ENCODE assay signal across 1 cellular context in the genomic region with DNA sequence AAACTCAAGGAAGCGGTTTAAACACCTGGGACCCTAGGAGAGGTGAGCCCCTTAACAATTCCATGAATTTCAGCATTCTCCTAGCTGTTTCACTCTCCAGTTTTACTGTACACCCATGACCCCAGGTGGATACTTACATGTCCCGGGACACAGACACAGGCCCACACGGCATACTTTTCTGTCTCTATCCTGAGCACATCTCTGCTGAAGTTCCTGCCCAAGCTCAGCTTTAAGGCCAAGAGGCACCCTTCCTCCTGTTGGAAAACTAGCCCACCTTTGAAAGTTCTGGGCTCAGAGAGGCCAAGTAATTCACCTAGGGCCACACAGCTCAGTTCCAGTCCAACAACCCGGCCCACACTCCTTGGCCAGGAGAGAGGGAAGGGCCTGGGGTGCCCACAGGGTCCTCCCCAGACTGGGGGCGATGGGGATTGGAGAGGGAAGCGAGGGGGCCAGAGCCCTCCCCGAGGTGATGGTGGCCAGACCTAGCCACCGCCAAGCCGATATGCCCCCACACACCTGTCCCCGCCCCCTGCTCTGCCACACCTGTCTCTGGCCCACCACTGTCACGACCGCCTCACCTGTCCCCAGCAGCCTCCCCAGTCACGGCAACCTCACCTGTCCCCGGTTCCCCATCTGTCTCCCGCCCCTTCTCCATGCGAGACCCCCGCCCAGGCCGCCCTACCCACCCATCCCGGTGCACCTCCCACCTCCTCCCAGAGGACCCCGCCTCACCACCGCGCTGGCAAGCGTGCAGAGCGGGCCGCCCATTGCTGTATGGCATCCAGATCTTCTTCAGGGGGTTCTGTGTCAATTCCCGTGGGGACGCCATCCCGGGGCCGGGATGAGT.
TF ChIP-seq lines count a peak whose summit lies in the region.

No MANE protein-coding gene starts in this region.

TF ChIP-seq in HepG2, 621 proteins besides CTCF, POLR2A, EP300 and RAD21 (continues in another document):
- TF ChIP-seq ZNF430 (CRISPR knock-in tag; IDR thresholded peaks at IDR 0.05) (no peak), TOPORS (CRISPR knock-in tag; IDR thresholded peaks at IDR 0.05) (0 out of 2 replicates have a peak, but pooled peaks have one; percentile 39), ZBTB7A (CRISPR knock-in tag; IDR thresholded peaks at IDR 0.05) (0 out of 2 replicates have a peak, but pooled peaks have one; percentile 44), ZNF354B (CRISPR knock-in tag; IDR thresholded peaks at IDR 0.05) (0 out of 2 replicates have a peak, but pooled peaks have one; percentile 37), SOX13 (IDR thresholded peaks at IDR 0.05) (peak; percentile 31; the same call in 1 of the 2 replicates), SOX13 (CRISPR knock-in tag; conservative IDR thresholded peaks at IDR 0.05 in 1 of 2, IDR thresholded peaks at IDR 0.05 in 1 of 2) (no peak), LCORL (IDR thresholded peaks at IDR 0.05) (no peak), LCORL (CRISPR knock-in tag; IDR thresholded peaks at IDR 0.05) (no peak; the same call in 1 of the 2 replicates), CAMTA2 (CRISPR knock-in tag; IDR thresholded peaks at IDR 0.05; ENCODE audit: borderline replicate concordance) (no peak), ZNF550 (CRISPR knock-in tag; IDR thresholded peaks at IDR 0.05; ENCODE audit: borderline replicate concordance) (0 out of 2 replicates have a peak, but pooled peaks have one; percentile 57), TMF1 (CRISPR knock-in tag; IDR thresholded peaks at IDR 0.05; ENCODE audit: low read depth) (0 out of 2 replicates have a peak, but pooled peaks have one; percentile 48), HDAC1 (CRISPR knock-in tag; IDR thresholded peaks at IDR 0.05) (0 out of 2 replicates have a peak, but pooled peaks have one; percentile 14), KLF6 (CRISPR knock-in tag; IDR thresholded peaks at IDR 0.05) (0 out of 2 replicates have a peak, but pooled peaks have one; percentile 8), ZNF547 (CRISPR knock-in tag; IDR thresholded peaks at IDR 0.05) (0 out of 2 replicates have a peak, but pooled peaks have one; percentile 32), ZNF12 (CRISPR knock-in tag; IDR thresholded peaks at IDR 0.05) (no peak), RCOR2 (CRISPR knock-in tag; IDR thresholded peaks at IDR 0.05) (0 out of 2 replicates have a peak, but pooled peaks have one; percentile 47), HMG20B (CRISPR knock-in tag; conservative IDR thresholded peaks at IDR 0.05) (no peak), ZNF251 (CRISPR knock-in tag; IDR thresholded peaks at IDR 0.05) (no peak), MED8 (CRISPR knock-in tag; IDR thresholded peaks at IDR 0.05; ENCODE audit: insufficient replicate concordance) (no peak), PHF21A (CRISPR knock-in tag; IDR thresholded peaks at IDR 0.05) (no peak), ZNF224 (CRISPR knock-in tag; IDR thresholded peaks at IDR 0.05) (no peak), PHF20 (CRISPR knock-in tag; IDR thresholded peaks at IDR 0.05) (no peak), SRY (CRISPR knock-in tag; IDR thresholded peaks at IDR 0.05) (0 out of 2 replicates have a peak, but pooled peaks have one; percentile 5), ZNF317 (CRISPR knock-in tag; IDR thresholded peaks at IDR 0.05) (0 out of 2 replicates have a peak, but pooled peaks have one; percentile 18), ZNF501 (CRISPR knock-in tag; IDR thresholded peaks at IDR 0.05) (no peak), REXO4 (CRISPR knock-in tag; IDR thresholded peaks at IDR 0.05; ENCODE audit: borderline replicate concordance) (no peak), NFE2L1 (CRISPR knock-in tag; IDR thresholded peaks at IDR 0.05; ENCODE audit: borderline replicate concordance) (no peak), ZNF768 (CRISPR knock-in tag; IDR thresholded peaks at IDR 0.05) (peak; percentile 100), ESRRA (CRISPR knock-in tag; IDR thresholded peaks at IDR 0.05; ENCODE audit: low read depth) (no peak), ZNF781 (CRISPR knock-in tag; IDR thresholded peaks at IDR 0.05; ENCODE audit: borderline replicate concordance, not compliant biosample characterization) (no peak), ZNF569 (CRISPR knock-in tag; IDR thresholded peaks at IDR 0.05; ENCODE audit: borderline replicate concordance) (no peak), ZNF891 (CRISPR knock-in tag; IDR thresholded peaks at IDR 0.05) (peak; percentile 34; the same call in 1 of the 2 replicates), KAT7 (CRISPR knock-in tag; IDR thresholded peaks at IDR 0.05; ENCODE audit: borderline replicate concordance) (no peak), DR1 (CRISPR knock-in tag; IDR thresholded peaks at IDR 0.05) (no peak), SMARCE1 (IDR thresholded peaks at IDR 0.05; ENCODE audit: borderline replicate concordance) (no peak), ZNF33A (CRISPR knock-in tag; IDR thresholded peaks at IDR 0.05; ENCODE audit: borderline replicate concordance) (no peak), IRX3 (CRISPR knock-in tag; IDR thresholded peaks at IDR 0.05; ENCODE audit: borderline replicate concordance, low read depth) (0 out of 2 replicates have a peak, but pooled peaks have one; percentile 25), FOXA3 (CRISPR knock-in tag; IDR thresholded peaks at IDR 0.05) (no peak), AGO1 (IDR thresholded peaks at IDR 0.05; ENCODE audit: low read depth, low read length, poor library complexity, severe bottlenecking) (no peak), TSC22D2 (CRISPR knock-in tag; IDR thresholded peaks at IDR 0.05; ENCODE audit: borderline replicate concordance) (no peak), ADNP (CRISPR knock-in tag; IDR thresholded peaks at IDR 0.05) (peak; percentile 60; the same call in 1 of the 2 replicates), ZNF772 (CRISPR knock-in tag; IDR thresholded peaks at IDR 0.05) (peak; percentile 16; the same call in 1 of the 2 replicates), NFKB2 (CRISPR knock-in tag; IDR thresholded peaks at IDR 0.05; ENCODE audit: borderline replicate concordance) (peak; percentile 59; the same call in 1 of the 2 replicates)
- TF ChIP-seq, protein P1, sequence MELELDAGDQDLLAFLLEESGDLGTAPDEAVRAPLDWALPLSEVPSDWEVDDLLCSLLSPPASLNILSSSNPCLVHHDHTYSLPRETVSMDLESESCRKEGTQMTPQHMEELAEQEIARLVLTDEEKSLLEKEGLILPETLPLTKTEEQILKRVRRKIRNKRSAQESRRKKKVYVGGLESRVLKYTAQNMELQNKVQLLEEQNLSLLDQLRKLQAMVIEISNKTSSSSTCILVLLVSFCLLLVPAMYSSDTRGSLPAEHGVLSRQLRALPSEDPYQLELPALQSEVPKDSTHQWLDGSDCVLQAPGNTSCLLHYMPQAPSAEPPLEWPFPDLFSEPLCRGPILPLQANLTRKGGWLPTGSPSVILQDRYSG (CRISPR knock-in tag; IDR thresholded peaks at IDR 0.05), result no peak
- TF ChIP-seq, protein P2, sequence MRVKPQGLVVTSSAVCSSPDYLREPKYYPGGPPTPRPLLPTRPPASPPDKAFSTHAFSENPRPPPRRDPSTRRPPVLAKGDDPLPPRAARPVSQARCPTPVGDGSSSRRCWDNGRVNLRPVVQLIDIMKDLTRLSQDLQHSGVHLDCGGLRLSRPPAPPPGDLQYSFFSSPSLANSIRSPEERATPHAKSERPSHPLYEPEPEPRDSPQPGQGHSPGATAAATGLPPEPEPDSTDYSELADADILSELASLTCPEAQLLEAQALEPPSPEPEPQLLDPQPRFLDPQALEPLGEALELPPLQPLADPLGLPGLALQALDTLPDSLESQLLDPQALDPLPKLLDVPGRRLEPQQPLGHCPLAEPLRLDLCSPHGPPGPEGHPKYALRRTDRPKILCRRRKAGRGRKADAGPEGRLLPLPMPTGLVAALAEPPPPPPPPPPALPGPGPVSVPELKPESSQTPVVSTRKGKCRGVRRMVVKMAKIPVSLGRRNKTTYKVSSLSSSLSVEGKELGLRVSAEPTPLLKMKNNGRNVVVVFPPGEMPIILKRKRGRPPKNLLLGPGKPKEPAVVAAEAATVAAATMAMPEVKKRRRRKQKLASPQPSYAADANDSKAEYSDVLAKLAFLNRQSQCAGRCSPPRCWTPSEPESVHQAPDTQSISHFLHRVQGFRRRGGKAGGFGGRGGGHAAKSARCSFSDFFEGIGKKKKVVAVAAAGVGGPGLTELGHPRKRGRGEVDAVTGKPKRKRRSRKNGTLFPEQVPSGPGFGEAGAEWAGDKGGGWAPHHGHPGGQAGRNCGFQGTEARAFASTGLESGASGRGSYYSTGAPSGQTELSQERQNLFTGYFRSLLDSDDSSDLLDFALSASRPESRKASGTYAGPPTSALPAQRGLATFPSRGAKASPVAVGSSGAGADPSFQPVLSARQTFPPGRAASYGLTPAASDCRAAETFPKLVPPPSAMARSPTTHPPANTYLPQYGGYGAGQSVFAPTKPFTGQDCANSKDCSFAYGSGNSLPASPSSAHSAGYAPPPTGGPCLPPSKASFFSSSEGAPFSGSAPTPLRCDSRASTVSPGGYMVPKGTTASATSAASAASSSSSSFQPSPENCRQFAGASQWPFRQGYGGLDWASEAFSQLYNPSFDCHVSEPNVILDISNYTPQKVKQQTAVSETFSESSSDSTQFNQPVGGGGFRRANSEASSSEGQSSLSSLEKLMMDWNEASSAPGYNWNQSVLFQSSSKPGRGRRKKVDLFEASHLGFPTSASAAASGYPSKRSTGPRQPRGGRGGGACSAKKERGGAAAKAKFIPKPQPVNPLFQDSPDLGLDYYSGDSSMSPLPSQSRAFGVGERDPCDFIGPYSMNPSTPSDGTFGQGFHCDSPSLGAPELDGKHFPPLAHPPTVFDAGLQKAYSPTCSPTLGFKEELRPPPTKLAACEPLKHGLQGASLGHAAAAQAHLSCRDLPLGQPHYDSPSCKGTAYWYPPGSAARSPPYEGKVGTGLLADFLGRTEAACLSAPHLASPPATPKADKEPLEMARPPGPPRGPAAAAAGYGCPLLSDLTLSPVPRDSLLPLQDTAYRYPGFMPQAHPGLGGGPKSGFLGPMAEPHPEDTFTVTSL (CRISPR knock-in tag; IDR thresholded peaks at IDR 0.05; ENCODE audit: borderline replicate concordance), result 0 out of 2 replicates have a peak, but pooled peaks have one; percentile 43
- TF ChIP-seq, protein P3, sequence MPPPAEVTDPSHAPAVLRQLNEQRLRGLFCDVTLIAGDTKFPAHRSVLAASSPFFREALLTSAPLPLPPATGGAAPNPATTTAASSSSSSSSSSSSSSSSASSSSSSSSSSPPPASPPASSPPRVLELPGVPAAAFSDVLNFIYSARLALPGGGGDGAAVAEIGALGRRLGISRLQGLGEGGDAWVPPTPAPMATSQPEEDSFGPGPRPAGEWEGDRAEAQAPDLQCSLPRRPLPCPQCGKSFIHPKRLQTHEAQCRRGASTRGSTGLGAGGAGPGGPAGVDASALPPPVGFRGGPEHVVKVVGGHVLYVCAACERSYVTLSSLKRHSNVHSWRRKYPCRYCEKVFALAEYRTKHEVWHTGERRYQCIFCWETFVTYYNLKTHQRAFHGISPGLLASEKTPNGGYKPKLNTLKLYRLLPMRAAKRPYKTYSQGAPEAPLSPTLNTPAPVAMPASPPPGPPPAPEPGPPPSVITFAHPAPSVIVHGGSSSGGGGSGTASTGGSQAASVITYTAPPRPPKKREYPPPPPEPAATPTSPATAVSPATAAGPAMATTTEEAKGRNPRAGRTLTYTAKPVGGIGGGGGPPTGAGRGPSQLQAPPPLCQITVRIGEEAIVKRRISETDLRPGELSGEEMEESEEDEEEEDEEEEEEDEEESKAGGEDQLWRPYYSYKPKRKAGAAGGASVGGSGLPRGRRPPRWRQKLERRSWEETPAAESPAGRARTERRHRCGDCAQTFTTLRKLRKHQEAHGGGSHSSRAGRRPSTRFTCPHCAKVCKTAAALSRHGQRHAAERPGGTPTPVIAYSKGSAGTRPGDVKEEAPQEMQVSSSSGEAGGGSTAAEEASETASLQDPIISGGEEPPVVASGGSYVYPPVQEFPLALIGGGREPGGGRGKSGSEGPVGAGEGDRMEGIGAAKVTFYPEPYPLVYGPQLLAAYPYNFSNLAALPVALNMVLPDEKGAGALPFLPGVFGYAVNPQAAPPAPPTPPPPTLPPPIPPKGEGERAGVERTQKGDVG (CRISPR knock-in tag; IDR thresholded peaks at IDR 0.05; ENCODE audit: borderline replicate concordance), result no peak
- TF ChIP-seq, protein P4, sequence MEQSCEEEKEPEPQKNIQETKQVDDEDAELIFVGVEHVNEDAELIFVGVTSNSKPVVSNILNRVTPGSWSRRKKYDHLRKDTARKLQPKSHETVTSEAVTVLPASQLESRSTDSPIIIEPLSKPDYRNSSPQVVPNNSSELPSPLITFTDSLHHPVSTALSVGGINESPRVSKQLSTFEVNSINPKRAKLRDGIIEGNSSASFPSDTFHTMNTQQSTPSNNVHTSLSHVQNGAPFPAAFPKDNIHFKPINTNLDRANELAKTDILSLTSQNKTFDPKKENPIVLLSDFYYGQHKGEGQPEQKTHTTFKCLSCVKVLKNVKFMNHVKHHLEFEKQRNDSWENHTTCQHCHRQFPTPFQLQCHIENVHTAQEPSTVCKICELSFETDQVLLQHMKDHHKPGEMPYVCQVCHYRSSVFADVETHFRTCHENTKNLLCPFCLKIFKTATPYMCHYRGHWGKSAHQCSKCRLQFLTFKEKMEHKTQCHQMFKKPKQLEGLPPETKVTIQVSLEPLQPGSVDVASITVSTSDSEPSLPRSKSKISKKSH (CRISPR knock-in tag; IDR thresholded peaks at IDR 0.05; ENCODE audit: borderline replicate concordance), result no peak
- TF ChIP-seq, protein P5, sequence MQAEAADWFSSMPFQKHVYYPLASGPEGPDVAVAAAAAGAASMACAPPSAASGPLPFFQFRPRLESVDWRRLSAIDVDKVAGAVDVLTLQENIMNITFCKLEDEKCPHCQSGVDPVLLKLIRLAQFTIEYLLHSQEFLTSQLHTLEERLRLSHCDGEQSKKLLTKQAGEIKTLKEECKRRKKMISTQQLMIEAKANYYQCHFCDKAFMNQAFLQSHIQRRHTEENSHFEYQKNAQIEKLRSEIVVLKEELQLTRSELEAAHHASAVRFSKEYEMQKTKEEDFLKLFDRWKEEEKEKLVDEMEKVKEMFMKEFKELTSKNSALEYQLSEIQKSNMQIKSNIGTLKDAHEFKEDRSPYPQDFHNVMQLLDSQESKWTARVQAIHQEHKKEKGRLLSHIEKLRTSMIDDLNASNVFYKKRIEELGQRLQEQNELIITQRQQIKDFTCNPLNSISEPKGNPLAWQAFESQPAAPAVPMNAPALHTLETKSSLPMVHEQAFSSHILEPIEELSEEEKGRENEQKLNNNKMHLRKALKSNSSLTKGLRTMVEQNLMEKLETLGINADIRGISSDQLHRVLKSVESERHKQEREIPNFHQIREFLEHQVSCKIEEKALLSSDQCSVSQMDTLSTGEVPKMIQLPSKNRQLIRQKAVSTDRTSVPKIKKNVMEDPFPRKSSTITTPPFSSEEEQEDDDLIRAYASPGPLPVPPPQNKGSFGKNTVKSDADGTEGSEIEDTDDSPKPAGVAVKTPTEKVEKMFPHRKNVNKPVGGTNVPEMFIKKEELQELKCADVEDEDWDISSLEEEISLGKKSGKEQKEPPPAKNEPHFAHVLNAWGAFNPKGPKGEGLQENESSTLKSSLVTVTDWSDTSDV (CRISPR knock-in tag; IDR thresholded peaks at IDR 0.05), result peak; percentile 33; the same call in 1 of the 2 replicates
- TF ChIP-seq, protein P6, sequence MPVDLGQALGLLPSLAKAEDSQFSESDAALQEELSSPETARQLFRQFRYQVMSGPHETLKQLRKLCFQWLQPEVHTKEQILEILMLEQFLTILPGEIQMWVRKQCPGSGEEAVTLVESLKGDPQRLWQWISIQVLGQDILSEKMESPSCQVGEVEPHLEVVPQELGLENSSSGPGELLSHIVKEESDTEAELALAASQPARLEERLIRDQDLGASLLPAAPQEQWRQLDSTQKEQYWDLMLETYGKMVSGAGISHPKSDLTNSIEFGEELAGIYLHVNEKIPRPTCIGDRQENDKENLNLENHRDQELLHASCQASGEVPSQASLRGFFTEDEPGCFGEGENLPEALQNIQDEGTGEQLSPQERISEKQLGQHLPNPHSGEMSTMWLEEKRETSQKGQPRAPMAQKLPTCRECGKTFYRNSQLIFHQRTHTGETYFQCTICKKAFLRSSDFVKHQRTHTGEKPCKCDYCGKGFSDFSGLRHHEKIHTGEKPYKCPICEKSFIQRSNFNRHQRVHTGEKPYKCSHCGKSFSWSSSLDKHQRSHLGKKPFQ (CRISPR knock-in tag; IDR thresholded peaks at IDR 0.05; ENCODE audit: insufficient replicate concordance), result peak; percentile 76
